ENCODE assay signal across 17 cellular contexts in the genomic region with DNA sequence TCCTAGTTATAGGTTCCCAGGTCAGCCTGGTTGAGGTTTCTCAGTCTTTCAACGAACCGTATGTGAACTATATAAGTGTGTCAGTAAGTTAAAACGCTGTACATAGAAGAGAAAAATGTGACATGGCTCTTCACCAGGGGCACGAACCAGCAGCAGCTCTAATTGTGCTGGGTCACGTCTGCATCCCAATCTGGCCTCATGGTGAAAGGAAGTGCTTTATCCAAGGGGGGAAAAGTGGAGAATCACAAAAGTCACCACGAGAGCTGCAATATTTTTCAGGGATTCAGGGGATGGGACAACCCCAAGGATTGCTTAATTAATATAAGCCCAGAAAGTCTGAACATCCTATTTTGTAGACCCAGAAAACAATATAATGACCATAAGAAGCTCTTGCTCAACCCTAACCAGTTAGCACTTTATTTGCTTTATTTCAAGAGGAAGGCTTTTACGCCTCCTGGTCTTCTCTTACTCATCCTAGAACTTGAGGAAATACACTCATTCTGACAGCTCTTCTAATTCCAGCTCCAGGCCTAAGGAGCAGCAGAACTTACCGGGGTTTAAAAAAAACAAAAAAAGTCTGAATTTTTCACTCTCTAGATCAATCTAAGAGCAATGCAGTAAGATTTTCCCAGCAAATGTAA. TPM values are rescaled to one million over a fixed set of nuclear protein-coding genes. Genes with fewer than 3 reads are reported as not detected.
DNase-seq lines count a peak whose midpoint lies in the region; ATAC-seq and TF ChIP-seq lines count a peak whose summit lies in the region.
"Had no signal": no experiment of that assay in that cellular context is flagged by ENCODE, and none has a peak within 500 bp of the region (broad histone marks: within the 10 kb centered on the region; RNA-seq: fewer than 3 reads in every experiment).

No MANE protein-coding gene starts in this region.

- H3K9me3 ChIP-seq in A673 (ENCODE audit: low read depth, low read length, poor library complexity, severe bottlenecking), result no peaks in the 10 kb centered on the region
- H3K9me3 ChIP-seq: lower lobe of right lung, uterus had no signal

- H3K9me3 Mint-ChIP-seq in chondrocyte (ENCODE audit: low read depth) (no peaks in the 10 kb centered on the region), nephron (no peaks in the 10 kb centered on the region)
- H3K9me3 Mint-ChIP-seq in activated naive CD8-positive, alpha-beta T cell treated with anti-CD3 and anti-CD28 coated beads, Interleukin-2, amount 50 U/mL, for 24 hours, result no peaks in the 10 kb centered on the region
- H3K9me3 Mint-ChIP-seq: T-cell had no signal

- H3K4me1 Mint-ChIP-seq in chondrocyte (ENCODE audit: low read depth) (peaks cover 94% of the 10 kb centered on the region), nephron (peaks cover 57% of the 10 kb centered on the region)
- H3K4me1 Mint-ChIP-seq in activated naive CD8-positive, alpha-beta T cell treated with anti-CD3 and anti-CD28 coated beads, Interleukin-2, amount 50 U/mL, for 24 hours, result no peaks in the 10 kb centered on the region

- no TSS peak for BruUV-seq in A673 (replicated peaks; lab: Mats Ljungman, UMichigan)

- peaks cover 52% of the 10 kb centered on the region for H3K36me3 ChIP-seq in A673 (ENCODE audit: insufficient read depth, low read length, poor library complexity, severe bottlenecking)
- H3K36me3 ChIP-seq: cardiac muscle cell, uterus had no signal

- no peak for ATAC-seq in activated naive CD8-positive, alpha-beta T cell treated with anti-CD3 and anti-CD28 coated beads, Interleukin-2, amount 50 U/mL, for 24 hours
- no peak for ATAC-seq in GM21515 (IDR thresholded peaks at IDR 0.05; ENCODE audit: unreplicated experiment)
- ATAC-seq: lower lobe of right lung, T-cell had no signal

- CTCF ChIA-PET in A673 (lab: Charles Lee), result no interaction called here

- no peak for DNase-seq in A673 (ENCODE audit: low spot score)
- peak; percentile 47 for DNase-seq in MV-4-11 (lab: John Stamatoyannopoulos, UW)
- no peak for DNase-seq in chondrocyte (ENCODE audit: low spot score)
- DNase-seq in NCI-H2227 (lab: John Stamatoyannopoulos, UW; ENCODE audit: unreplicated experiment), result no peak
- no peak for DNase-seq in activated naive CD8-positive, alpha-beta T cell treated with anti-CD3 and anti-CD28 coated beads, Interleukin-2, amount 50 U/mL, for 24 hours
- DNase-seq in NCI-H2029 (lab: John Stamatoyannopoulos, UW), result no peak
- DNase-seq: activated CD4-positive, alpha-beta T cell treated with anti-CD3 and anti-CD28 coated beads, Interleukin-2, amount 50 U/mL, for 1 hour; activated effector memory CD4-positive, alpha-beta T cell treated with Interleukin-2 at 50 U/mL for 16 hours; DMS79; lower lobe of right lung; NCI-H187; stimulated activated CD4-positive, alpha-beta T cell treated with anti-CD3 and anti-CD28 coated beads, Interleukin-1b, Interleukin-23, amount 100 ng/mL, for 48 hours; T-cell; uterus had no signal

- H3K27ac Mint-ChIP-seq in chondrocyte (ENCODE audit: unreplicated experiment) (peak overlapping the region; percentile 95), nephron (peak overlapping the region; percentile 41 to 59 (median 45))
- H3K27ac Mint-ChIP-seq in activated naive CD8-positive, alpha-beta T cell treated with anti-CD3 and anti-CD28 coated beads, Interleukin-2, amount 50 U/mL, for 24 hours, result no peak overlapping the region
- H3K27ac Mint-ChIP-seq: T-cell had no signal

- H3K27me3 ChIP-seq in A673 (replicated peaks; ENCODE audit: insufficient read depth, low read depth, low read length, poor library complexity), result no peaks in the 10 kb centered on the region
- H3K27me3 ChIP-seq: cardiac muscle cell, uterus had no signal

- intact Hi-C loops in A673 (cut with micrococcal nuclease; ENCODE audit: unreplicated experiment), result no loop called here

- POLR2A ChIA-PET in A673 (lab: Charles Lee; ENCODE audit: low non-redundant PET), result no interaction called here

- peaks cover 54% of the 10 kb centered on the region for H3K36me3 Mint-ChIP-seq in chondrocyte (ENCODE audit: low read depth)
- H3K36me3 Mint-ChIP-seq in nephron (ENCODE audit: low read depth), result peaks cover 54% of the 10 kb centered on the region
- H3K36me3 Mint-ChIP-seq in activated naive CD8-positive, alpha-beta T cell treated with anti-CD3 and anti-CD28 coated beads, Interleukin-2, amount 50 U/mL, for 24 hours (ENCODE audit: low read depth), result peaks cover 39% of the 10 kb centered on the region

- TF ChIP-seq CTCF in A673 (conservative IDR thresholded peaks at IDR 0.05; ENCODE audit: low read depth, low read length), result no peak
- no peak for TF ChIP-seq CTCF in chondrocyte (IDR thresholded peaks at IDR 0.05)
- TF ChIP-seq CTCF in nephron (IDR thresholded peaks at IDR 0.05; ENCODE audit: unreplicated experiment in 3 of 3), result no peak

- peak overlapping the region; percentile 5 for H3K27ac ChIP-seq in A673 (ENCODE audit: low read depth, low read length, poor library complexity, severe bottlenecking)
- H3K27ac ChIP-seq: cardiac muscle cell, lower lobe of right lung, uterus had no signal

- H3K4me3 ChIP-seq in A673 (ENCODE audit: low read depth, low read length, poor library complexity, severe bottlenecking), result no peak overlapping the region
- H3K4me3 ChIP-seq: cardiac muscle cell, lower lobe of right lung, uterus had no signal

- peaks cover 42% of the 10 kb centered on the region for H3K4me1 ChIP-seq in A673 (ENCODE audit: insufficient read depth, low read length, poor library complexity, severe bottlenecking)
- H3K4me1 ChIP-seq: uterus had no signal

- H3K27me3 Mint-ChIP-seq in chondrocyte (ENCODE audit: low read depth) (no peaks in the 10 kb centered on the region), nephron (ENCODE audit: low read depth) (peaks cover 4% of the 10 kb centered on the region)
- H3K27me3 Mint-ChIP-seq in activated naive CD8-positive, alpha-beta T cell treated with anti-CD3 and anti-CD28 coated beads, Interleukin-2, amount 50 U/mL, for 24 hours, result no peaks in the 10 kb centered on the region
- H3K27me3 Mint-ChIP-seq: T-cell had no signal

- H3K4me3 Mint-ChIP-seq in chondrocyte (ENCODE audit: unreplicated experiment), result no peak overlapping the region
- no peak overlapping the region for H3K4me3 Mint-ChIP-seq in nephron
- no peak overlapping the region for H3K4me3 Mint-ChIP-seq in activated naive CD8-positive, alpha-beta T cell treated with anti-CD3 and anti-CD28 coated beads, Interleukin-2, amount 50 U/mL, for 24 hours
- H3K4me3 Mint-ChIP-seq: T-cell had no signal

RNA-seq across cellular contexts. Expression of a gene that starts 16.5 kb away (rescaled TPM):
- total RNA-seq in A673 (2021) (880 and 1,038 TPM in 2 replicates), chondrocyte (2,649 to 2,819 TPM (median 2,779 TPM) in 3 replicates)
